In genomic region chr5:61277190-61277589, GRCh38 we compare ENCODE assay signal across 8 cellular contexts. TPM values are rescaled to one million over a fixed set of nuclear protein-coding genes. Genes with fewer than 3 reads are reported as not detected.
DNase-seq lines count a peak whose midpoint lies in the region; ATAC-seq and TF ChIP-seq lines count a peak whose summit lies in the region.

No MANE protein-coding gene starts in this region.

- H3K9me3 ChIP-seq in endodermal cell (ENCODE audit: control insufficient read depth, low read length): no peaks in the 10 kb centered on the region

- no peak for ATAC-seq in GM21390 (IDR thresholded peaks at IDR 0.05; ENCODE audit: unreplicated experiment)
- ATAC-seq in HG03025 (IDR thresholded peaks at IDR 0.05; ENCODE audit: low FRiP score, unreplicated experiment): no peak
- ATAC-seq in HG03097 (IDR thresholded peaks at IDR 0.05; ENCODE audit: low FRiP score, unreplicated experiment): no peak

- H3K27ac ChIP-seq in endodermal cell (ENCODE audit: low read depth, low read length): no peak overlapping the region

- H3K4me3 Mint-ChIP-seq in endodermal cell (no peak overlapping the region), neural crest cell (no peak overlapping the region)

- H3K9ac ChIP-seq in endodermal cell (ENCODE audit: extremely low read depth, low read length, poor library complexity, severe bottlenecking): no peak overlapping the region

- H3K9me3 Mint-ChIP-seq in endodermal cell (no peaks in the 10 kb centered on the region), neural crest cell (no peaks in the 10 kb centered on the region)

- no peaks in the 10 kb centered on the region for H3K36me3 ChIP-seq in GM06990 (ENCODE audit: control insufficient read depth, insufficient read depth, low read length)
- H3K36me3 ChIP-seq in endodermal cell (ENCODE audit: control insufficient read depth, insufficient read depth, low read length): no peaks in the 10 kb centered on the region

- H3K27ac Mint-ChIP-seq in endodermal cell (no peak overlapping the region), neural crest cell (ENCODE audit: unreplicated experiment) (peak overlapping the region; percentile 39)

- H3K4me3 ChIP-seq in GM06990 (replicated peaks; ENCODE audit: low read depth, low read length): no peak overlapping the region
- no peak overlapping the region for H3K4me3 ChIP-seq in endodermal cell (ENCODE audit: low read length)

- H3K4me1 Mint-ChIP-seq in endodermal cell (peaks cover 14% of the 10 kb centered on the region), neural crest cell (peaks cover 20% of the 10 kb centered on the region)

- TF ChIP-seq CTCF in GM06990 (IDR thresholded peaks at IDR 0.05; ENCODE audit: insufficient read depth, low read length, poor library complexity, severe bottlenecking): peak; percentile 26
- TF ChIP-seq CTCF in endodermal cell (conservative IDR thresholded peaks at IDR 0.05): peak; percentile 54
- no peak for TF ChIP-seq CTCF in neural crest cell (conservative IDR thresholded peaks at IDR 0.05)

- H3K36me3 Mint-ChIP-seq in endodermal cell (ENCODE audit: low read depth) (no peaks in the 10 kb centered on the region), neural crest cell (ENCODE audit: low read depth) (no peaks in the 10 kb centered on the region)

- peaks cover 3% of the 10 kb centered on the region for H3K4me1 ChIP-seq in endodermal cell (ENCODE audit: control insufficient read depth, insufficient read depth, low read length)

- 43 to 48% methylated on average over 1 of the region's 2 CpGs for WGBS in endodermal cell (ENCODE audit: insufficient coverage in 1 of 2, insufficient read length in 1 of 2), 2 experiments

- H3K27me3 Mint-ChIP-seq in endodermal cell (ENCODE audit: insufficient read depth) (peaks cover 17% of the 10 kb centered on the region), neural crest cell (ENCODE audit: low read depth) (no peaks in the 10 kb centered on the region)

- DNase-seq in GM06990 (ENCODE audit: extremely low read depth, insufficient read length): peak; percentile 26
- DNase-seq in NCI-H226: peak; percentile 25
- DNase-seq in endodermal cell: peak; percentile 66
- DNase-seq in neural crest cell (ENCODE audit: low read depth, low spot score): no peak
- DNase-seq in T1000 (lab: John Stamatoyannopoulos, UW): no peak

- H3K27me3 ChIP-seq in GM06990 (replicated peaks; ENCODE audit: control insufficient read depth, insufficient read depth, low read length) (no peaks in the 10 kb centered on the region), endodermal cell (ENCODE audit: control insufficient read depth, insufficient read depth, low read length, poor library complexity, severe bottlenecking) (peaks cover 24% of the 10 kb centered on the region)

RNA-seq across cellular contexts. Expression of gene ZSWIM6, which starts 54.9 kb away (rescaled TPM):
- total RNA-seq in endodermal cell (10 to 100 TPM; 18.1 to 18.8 TPM), neural crest cell (33.8 and 34.3 TPM in 2 replicates)
- 30.8 TPM for polyA plus RNA-seq in endodermal cell (2013, experiment 1 of 2)
- polyA plus RNA-seq in endodermal cell (2013, experiment 2 of 2): 31.4 TPM

Comparison
In these comparisons a context has a peak if more than half of its experiments do, and no peak if none do; other contexts are left out.
1. DNase-seq: peak in GM06990 (single experiment), NCI-H226 (single experiment) and endodermal cell (single experiment); none in neural crest cell (single experiment) and T1000 (single experiment).